ENCODE assay signal across 9 cellular contexts in the genomic region with DNA sequence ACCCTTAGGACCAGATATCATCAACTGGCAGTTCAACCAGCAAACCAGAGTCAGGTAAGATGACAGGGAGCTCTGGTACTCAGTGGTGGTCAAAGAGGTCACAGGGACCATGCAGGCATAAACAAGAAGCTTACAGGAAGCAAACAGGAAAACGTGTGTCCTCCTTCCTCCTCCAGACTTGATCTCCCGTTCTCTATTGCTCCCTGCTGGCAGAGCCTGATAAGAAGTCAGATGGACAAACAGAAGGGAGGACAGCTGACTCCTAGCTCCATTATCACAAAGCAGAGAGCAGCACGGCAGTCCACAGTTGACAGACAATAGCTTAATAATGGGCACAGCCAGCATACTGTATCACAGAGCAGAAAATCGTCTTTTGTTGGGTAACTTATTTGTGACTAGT.
DNase-seq lines count a peak whose midpoint lies in the region; ATAC-seq and TF ChIP-seq lines count a peak whose summit lies in the region.
"Had no signal": no experiment of that assay in that cellular context is flagged by ENCODE, and none has a peak within 500 bp of the region (broad histone marks: within the 10 kb centered on the region; RNA-seq: fewer than 3 reads in every experiment).

No MANE protein-coding gene starts in this region.

- H3K27me3 Mint-ChIP-seq in activated T-helper 17 cell treated with anti-CD3 and anti-CD28 coated beads, Interleukin-2, amount 50 U/mL, for 72 hours, result no peaks in the 10 kb centered on the region

- no peak overlapping the region for H3K4me3 ChIP-seq in astrocyte of the spinal cord (ENCODE audit: low read depth, low read length)
- no peak overlapping the region for H3K4me3 ChIP-seq in liver (ENCODE audit: low read depth in 1 of 3, low read length in 3 of 3)

- H3K9me3 ChIP-seq in liver (ENCODE audit: control insufficient read depth in 4 of 4, low read length in 3 of 4), result no peaks in the 10 kb centered on the region

- whole genome bisulfite sequencing in liver, result 37% methylated on average over 4 of the region's 4 CpGs

- ATAC-seq in activated T-helper 17 cell treated with anti-CD3 and anti-CD28 coated beads, Interleukin-2, amount 50 U/mL, for 72 hours (replicated peaks), result no peak
- no peak for ATAC-seq in GM21390 (IDR thresholded peaks at IDR 0.05; ENCODE audit: unreplicated experiment)

- H3K9ac ChIP-seq in liver (ENCODE audit: low read depth in 1 of 2, low read length in 2 of 2), result no peak overlapping the region

- H3K27ac Mint-ChIP-seq in activated T-helper 17 cell treated with anti-CD3 and anti-CD28 coated beads, Interleukin-2, amount 50 U/mL, for 72 hours, result no peak overlapping the region

- H3K27me3 ChIP-seq in liver (ENCODE audit: control insufficient read depth in 4 of 4, insufficient read depth in 4 of 4, low read length in 3 of 4), result no peaks in the 10 kb centered on the region

- peaks cover 0 to 11% (median 3%) of the 10 kb centered on the region in 4 donors for H3K4me1 ChIP-seq in liver (ENCODE audit: control insufficient read depth in 4 of 4, insufficient read depth in 4 of 4, low read length in 3 of 4)

- no peaks in the 10 kb centered on the region for H3K36me3 ChIP-seq in liver (ENCODE audit: control insufficient read depth in 4 of 4, insufficient read depth in 3 of 4, low read depth in 1 of 4, low read length in 3 of 4)

- peak; percentile 79 to 85 for TF ChIP-seq RAD21 in liver (IDR thresholded peaks at IDR 0.05)

- no peak overlapping the region for H3K27ac ChIP-seq in liver (ENCODE audit: low read depth in 1 of 2, low read length in 2 of 2)

- no peaks in the 10 kb centered on the region for H3K9me3 Mint-ChIP-seq in activated T-helper 17 cell treated with anti-CD3 and anti-CD28 coated beads, Interleukin-2, amount 50 U/mL, for 72 hours
- H3K9me3 Mint-ChIP-seq: nephron had no signal

- H3K4me1 Mint-ChIP-seq in activated T-helper 17 cell treated with anti-CD3 and anti-CD28 coated beads, Interleukin-2, amount 50 U/mL, for 72 hours, result peaks cover 37% of the 10 kb centered on the region

- no peak overlapping the region for H3K4me3 Mint-ChIP-seq in activated T-helper 17 cell treated with anti-CD3 and anti-CD28 coated beads, Interleukin-2, amount 50 U/mL, for 72 hours
- H3K4me3 Mint-ChIP-seq: nephron had no signal

- H3K36me3 Mint-ChIP-seq in activated T-helper 17 cell treated with anti-CD3 and anti-CD28 coated beads, Interleukin-2, amount 50 U/mL, for 72 hours (ENCODE audit: low read depth), result peaks cover 36% of the 10 kb centered on the region

- DNase-seq in AG09319 (ENCODE audit: extremely low read depth, low read depth), result no peak
- peak; percentile 20 to 28 for DNase-seq in Kasumi-1 (lab: John Stamatoyannopoulos, UW)
- DNase-seq in astrocyte of the spinal cord (ENCODE audit: low read depth, low spot score), result no peak
- DNase-seq in NCI-H187 (lab: John Stamatoyannopoulos, UW), result no peak
- DNase-seq in NAMALWA (ENCODE audit: low spot score), result no peak

- in situ Hi-C loops in astrocyte of the spinal cord (cut with HindIII; ENCODE audit: low sequenced_read_pairs), result no loop called here

- peak; percentile 32 for TF ChIP-seq CTCF in AG09319 (IDR thresholded peaks at IDR 0.05; ENCODE audit: low read depth, low read length)
- TF ChIP-seq CTCF in astrocyte of the spinal cord (IDR thresholded peaks at IDR 0.05; ENCODE audit: low read depth, low read length), result peak; percentile 26
- peak; percentile 39 for TF ChIP-seq CTCF in liver (IDR thresholded peaks at IDR 0.05; ENCODE audit: low read depth, low read length, missing input control)

TF ChIP-seq in liver, 16 proteins besides CTCF, POLR2A, EP300 and RAD21:
- TF ChIP-seq EGR1 (IDR thresholded peaks at IDR 0.05; ENCODE audit: low read depth in 2 of 2) (no peak), FOXA2 (IDR thresholded peaks at IDR 0.05) (no peak), NR2F2 (IDR thresholded peaks at IDR 0.05) (no peak), YY1 (IDR thresholded peaks at IDR 0.05) (no peak), JUND (IDR thresholded peaks at IDR 0.05) (no peak)
- TF ChIP-seq, protein P1, sequence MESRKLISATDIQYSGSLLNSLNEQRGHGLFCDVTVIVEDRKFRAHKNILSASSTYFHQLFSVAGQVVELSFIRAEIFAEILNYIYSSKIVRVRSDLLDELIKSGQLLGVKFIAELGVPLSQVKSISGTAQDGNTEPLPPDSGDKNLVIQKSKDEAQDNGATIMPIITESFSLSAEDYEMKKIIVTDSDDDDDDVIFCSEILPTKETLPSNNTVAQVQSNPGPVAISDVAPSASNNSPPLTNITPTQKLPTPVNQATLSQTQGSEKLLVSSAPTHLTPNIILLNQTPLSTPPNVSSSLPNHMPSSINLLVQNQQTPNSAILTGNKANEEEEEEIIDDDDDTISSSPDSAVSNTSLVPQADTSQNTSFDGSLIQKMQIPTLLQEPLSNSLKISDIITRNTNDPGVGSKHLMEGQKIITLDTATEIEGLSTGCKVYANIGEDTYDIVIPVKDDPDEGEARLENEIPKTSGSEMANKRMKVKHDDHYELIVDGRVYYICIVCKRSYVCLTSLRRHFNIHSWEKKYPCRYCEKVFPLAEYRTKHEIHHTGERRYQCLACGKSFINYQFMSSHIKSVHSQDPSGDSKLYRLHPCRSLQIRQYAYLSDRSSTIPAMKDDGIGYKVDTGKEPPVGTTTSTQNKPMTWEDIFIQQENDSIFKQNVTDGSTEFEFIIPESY (IDR thresholded peaks at IDR 0.05), result no peak
- TF ChIP-seq, protein P2, sequence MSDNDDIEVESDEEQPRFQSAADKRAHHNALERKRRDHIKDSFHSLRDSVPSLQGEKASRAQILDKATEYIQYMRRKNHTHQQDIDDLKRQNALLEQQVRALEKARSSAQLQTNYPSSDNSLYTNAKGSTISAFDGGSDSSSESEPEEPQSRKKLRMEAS (IDR thresholded peaks at IDR 0.05), result no peak
- TF ChIP-seq, protein P3, sequence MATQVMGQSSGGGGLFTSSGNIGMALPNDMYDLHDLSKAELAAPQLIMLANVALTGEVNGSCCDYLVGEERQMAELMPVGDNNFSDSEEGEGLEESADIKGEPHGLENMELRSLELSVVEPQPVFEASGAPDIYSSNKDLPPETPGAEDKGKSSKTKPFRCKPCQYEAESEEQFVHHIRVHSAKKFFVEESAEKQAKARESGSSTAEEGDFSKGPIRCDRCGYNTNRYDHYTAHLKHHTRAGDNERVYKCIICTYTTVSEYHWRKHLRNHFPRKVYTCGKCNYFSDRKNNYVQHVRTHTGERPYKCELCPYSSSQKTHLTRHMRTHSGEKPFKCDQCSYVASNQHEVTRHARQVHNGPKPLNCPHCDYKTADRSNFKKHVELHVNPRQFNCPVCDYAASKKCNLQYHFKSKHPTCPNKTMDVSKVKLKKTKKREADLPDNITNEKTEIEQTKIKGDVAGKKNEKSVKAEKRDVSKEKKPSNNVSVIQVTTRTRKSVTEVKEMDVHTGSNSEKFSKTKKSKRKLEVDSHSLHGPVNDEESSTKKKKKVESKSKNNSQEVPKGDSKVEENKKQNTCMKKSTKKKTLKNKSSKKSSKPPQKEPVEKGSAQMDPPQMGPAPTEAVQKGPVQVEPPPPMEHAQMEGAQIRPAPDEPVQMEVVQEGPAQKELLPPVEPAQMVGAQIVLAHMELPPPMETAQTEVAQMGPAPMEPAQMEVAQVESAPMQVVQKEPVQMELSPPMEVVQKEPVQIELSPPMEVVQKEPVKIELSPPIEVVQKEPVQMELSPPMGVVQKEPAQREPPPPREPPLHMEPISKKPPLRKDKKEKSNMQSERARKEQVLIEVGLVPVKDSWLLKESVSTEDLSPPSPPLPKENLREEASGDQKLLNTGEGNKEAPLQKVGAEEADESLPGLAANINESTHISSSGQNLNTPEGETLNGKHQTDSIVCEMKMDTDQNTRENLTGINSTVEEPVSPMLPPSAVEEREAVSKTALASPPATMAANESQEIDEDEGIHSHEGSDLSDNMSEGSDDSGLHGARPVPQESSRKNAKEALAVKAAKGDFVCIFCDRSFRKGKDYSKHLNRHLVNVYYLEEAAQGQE (IDR thresholded peaks at IDR 0.05), result no peak
- TF ChIP-seq, protein P4, sequence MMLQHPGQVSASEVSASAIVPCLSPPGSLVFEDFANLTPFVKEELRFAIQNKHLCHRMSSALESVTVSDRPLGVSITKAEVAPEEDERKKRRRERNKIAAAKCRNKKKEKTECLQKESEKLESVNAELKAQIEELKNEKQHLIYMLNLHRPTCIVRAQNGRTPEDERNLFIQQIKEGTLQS (IDR thresholded peaks at IDR 0.05), result no peak

Comparison
In these comparisons a context has a peak if more than half of its experiments do, and no peak if none do; other contexts are left out.
1. DNase-seq: peak in Kasumi-1 (2 of 2); none in AG09319 (single experiment), astrocyte of the spinal cord (single experiment), NCI-H187 (0 of 2) and NAMALWA (single experiment).
2. Peak in every context shown above with its lines, with median percentiles within 50 percentile points of each other: CTCF ChIP-seq.